Comparison of ENCODE assay signal across 25 cellular contexts in the genomic region with DNA sequence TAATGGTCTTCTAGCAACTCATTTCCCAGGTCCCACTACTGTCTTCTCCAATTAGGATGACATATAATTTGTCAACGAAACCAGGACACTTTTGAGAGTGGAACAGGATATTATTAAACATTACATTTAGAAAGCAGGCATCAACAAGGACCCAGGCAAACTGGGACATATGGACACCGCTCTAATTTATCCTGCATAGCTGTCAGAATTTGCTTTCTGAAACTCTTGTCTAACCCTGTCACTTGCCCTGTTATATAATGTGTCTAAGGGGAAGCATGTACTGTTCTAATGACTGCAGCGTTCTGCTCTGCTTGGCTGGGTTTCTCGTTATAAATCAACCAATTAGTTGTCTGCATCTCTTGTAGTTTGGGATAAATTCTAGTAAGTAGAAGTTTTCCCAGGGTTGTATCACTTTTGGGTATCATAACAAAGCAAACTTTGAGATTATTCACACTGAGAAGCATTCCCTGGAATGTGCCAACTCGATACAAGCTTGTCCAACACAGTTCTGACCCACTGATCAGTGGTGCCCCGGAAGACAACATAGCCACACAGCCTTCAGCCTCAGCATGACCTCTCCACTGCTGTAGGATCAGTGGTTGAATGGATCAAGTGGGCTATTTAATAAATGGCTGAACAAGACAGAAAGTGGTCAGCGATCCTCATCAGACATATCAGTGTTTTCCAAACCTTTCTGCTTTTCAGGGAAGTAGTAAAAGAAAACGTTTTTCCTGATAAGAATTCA.
DNase-seq lines count a peak whose midpoint lies in the region; ATAC-seq, FAIRE-seq and TF ChIP-seq lines count a peak whose summit lies in the region.
"Had no signal": no experiment of that assay in that cellular context is flagged by ENCODE, and none has a peak within 500 bp of the region (broad histone marks: within the 10 kb centered on the region; RNA-seq: fewer than 3 reads in every experiment).

No MANE protein-coding gene starts in this region.

- no peaks in the 10 kb centered on the region for H3K79me2 ChIP-seq in GM12878 (ENCODE audit: control insufficient read depth, insufficient read depth, low read length)
- H3K79me2 ChIP-seq: hepatocyte had no signal

- SMC1A ChIA-PET in GM12878 (lab: Charles Lee; ENCODE audit: uncharacterized antibody, unreplicated experiment), result interaction anchor here (0.6 to 2.9 kb wide), 9 partner anchors 10 to 390 kb away, joined by 3 to 6 read pairs (median 4); no protein-coding TSS in a partner anchor

- CTCF ChIA-PET in GM12878 (lab: Yijun Ruan, JAX), result no interaction called here

- TF ChIP-seq POLR2A in GM12878 (IDR thresholded peaks at IDR 0.05; ENCODE audit: low read depth, low read length), result no peak

- no peak overlapping the region for H2AFZ ChIP-seq in GM12878 (ENCODE audit: control insufficient read depth, low read depth, low read length)
- H2AFZ ChIP-seq: GM23338, hepatocyte had no signal

- H3K27ac ChIP-seq in GM12878 (ENCODE audit: control insufficient read depth, insufficient read depth) (no peak overlapping the region), lower lobe of right lung (no peak overlapping the region)
- H3K27ac ChIP-seq: colonic mucosa, esophagus muscularis mucosa, hepatocyte, left lung had no signal

- peak; percentile 62 for ATAC-seq in GM18858 (IDR thresholded peaks at IDR 0.05; ENCODE audit: unreplicated experiment)
- ATAC-seq in HG02588 (IDR thresholded peaks at IDR 0.05; ENCODE audit: unreplicated experiment), result peak; percentile 44
- peak; percentile 99 for ATAC-seq in GM12878
- ATAC-seq in lower lobe of right lung, result no peak
- ATAC-seq in HG03520 (IDR thresholded peaks at IDR 0.05; ENCODE audit: unreplicated experiment), result no peak
- ATAC-seq: GM23338; left lung; naive thymus-derived CD8-positive, alpha-beta T cell had no signal

- FAIRE-seq in GM12878 (lab: Jason Lieb, UNC), result no peak

- H3K4me2 ChIP-seq in GM12878 (ENCODE audit: control insufficient read depth, insufficient read depth), result no peak overlapping the region
- H3K4me2 ChIP-seq: GM23338, hepatocyte, smooth muscle cell had no signal

- H3K36me3 ChIP-seq in GM12878 (ENCODE audit: control insufficient read depth in 2 of 2, insufficient read depth in 2 of 2, low read length in 1 of 2) (no peaks in the 10 kb centered on the region), lower lobe of right lung (no peaks in the 10 kb centered on the region)
- H3K36me3 ChIP-seq: colonic mucosa, esophagus muscularis mucosa, left lung had no signal

- in situ Hi-C loops in GM12878 (cut with MboI), result no loop called here

- H4K20me1 ChIP-seq in GM12878 (ENCODE audit: control insufficient read depth, insufficient read depth), result no peaks in the 10 kb centered on the region

- H3K4me1 ChIP-seq in GM12878 (ENCODE audit: control insufficient read depth, insufficient read depth, low read length) (no peaks in the 10 kb centered on the region), lower lobe of right lung (no peaks in the 10 kb centered on the region)
- H3K4me1 ChIP-seq: colonic mucosa, esophagus muscularis mucosa, left lung had no signal

- no peak overlapping the region for H3K9ac ChIP-seq in GM12878 (ENCODE audit: control insufficient read depth, insufficient read depth, low read length)

- H3K27me3 ChIP-seq in GM12878 (replicated peaks in 1 of 2; ENCODE audit: control insufficient read depth in 2 of 2, insufficient read depth in 2 of 2, low read length in 1 of 2) (no peaks in the 10 kb centered on the region), lower lobe of right lung (ENCODE audit: low read depth) (no peaks in the 10 kb centered on the region)
- H3K27me3 ChIP-seq: colonic mucosa, esophagus muscularis mucosa, hepatocyte, left lung had no signal

- no peak overlapping the region for H3K4me3 ChIP-seq in GM12878
- no peak overlapping the region for H3K4me3 ChIP-seq in lower lobe of right lung
- H3K4me3 ChIP-seq: colonic mucosa, esophagus muscularis mucosa, GM23338, hepatocyte, left lung, smooth muscle cell had no signal

- DNase-seq in GM12878 (ENCODE audit: low read depth, low spot score) (peak; percentile 44), lower lobe of right lung (no peak), AG08395 (ENCODE audit: low spot score) (no peak)
- DNase-seq in stimulated activated CD4-positive, alpha-beta T cell treated with anti-CD3 and anti-CD28 coated beads, Interleukin-4, amount 100 ng/mL, for 4 hours, result no peak
- DNase-seq: activated CD4-positive, alpha-beta T cell treated with anti-CD3 and anti-CD28 coated beads, Interleukin-2, amount 50 U/mL, for 1 hour; activated naive CD4-positive, alpha-beta T cell treated with anti-CD3 and anti-CD28 coated beads, Interleukin-2, amount 50 U/mL, for 16 hours; amygdala; CD4-positive, alpha-beta memory T cell; colonic mucosa; foreskin melanocyte; IMR-90; left lung; naive thymus-derived CD8-positive, alpha-beta T cell; NCI-H1092 treated with DMSO at 0.1 percent for 48 hours; NCI-H2081 treated with DMSO at 0.1 percent for 48 hours; SHP77 treated with DMSO at 0.1 percent for 48 hours; stimulated activated CD4-positive, alpha-beta T cell treated with anti-CD3 and anti-CD28 coated beads, Interleukin-2, amount 100 ng/mL, for 24 hours; T-helper 9 cell had no signal

- intact Hi-C loops in GM12878 (cut with micrococcal nuclease; ENCODE audit: unreplicated experiment), result loop anchor here (5.0 kb wide), 1 partner anchor 122 kb away; no protein-coding TSS in a partner anchor
- intact Hi-C loops in lower lobe of right lung (cut with DNase I), result no loop called here

- POLR2A ChIA-PET in GM12878 (lab: Charles Lee), result no interaction called here

- TF ChIP-seq RAD21 in GM12878 (IDR thresholded peaks at IDR 0.05; ENCODE audit: insufficient read depth, low read depth, low read length), result no peak

- TF ChIP-seq EP300 in GM12878 (IDR thresholded peaks at IDR 0.05; ENCODE audit: borderline replicate concordance in 1 of 2, control insufficient read depth in 1 of 2, low read depth in 2 of 2, low read length in 2 of 2), result peak in 1 of 2 experiments; percentile 70; a peak in 1 of 4 replicates

- TF ChIP-seq CTCF in GM12878 (IDR thresholded peaks at IDR 0.05 in 2 of 3, conservative IDR thresholded peaks at IDR 0.05 in 1 of 3; ENCODE audit: control insufficient read depth in 2 of 3, extremely low read depth in 1 of 3, insufficient read depth in 1 of 3, low read depth in 3 of 3, low read length in 3 of 3) (no peak), lower lobe of right lung (IDR thresholded peaks at IDR 0.05) (no peak)

- BruUV-seq in GM12878 (replicated peaks; lab: Mats Ljungman, UMichigan), result no TSS peak

- H3K9me3 ChIP-seq in GM12878 (replicated peaks; ENCODE audit: control insufficient read depth, insufficient read depth, low read length) (no peaks in the 10 kb centered on the region), lower lobe of right lung (no peaks in the 10 kb centered on the region)
- H3K9me3 ChIP-seq: colonic mucosa, left lung had no signal

- RAD21 ChIA-PET in GM12878 (lab: Charles Lee; ENCODE audit: unreplicated experiment), result interaction anchor here (1.0 kb wide), 1 partner anchor 21 kb away, joined by 3 read pairs; no protein-coding TSS in a partner anchor

- 5% methylated on average over 8 of the region's 8 CpGs for WGBS in GM12878 (ENCODE audit: insufficient coverage, insufficient replicate concordance, low lambda C conversion rate, missing lambda C conversion rate)

TF ChIP-seq in GM12878, 131 proteins besides CTCF, POLR2A, EP300 and RAD21 (continues in another document):
- TF ChIP-seq, protein P1, sequence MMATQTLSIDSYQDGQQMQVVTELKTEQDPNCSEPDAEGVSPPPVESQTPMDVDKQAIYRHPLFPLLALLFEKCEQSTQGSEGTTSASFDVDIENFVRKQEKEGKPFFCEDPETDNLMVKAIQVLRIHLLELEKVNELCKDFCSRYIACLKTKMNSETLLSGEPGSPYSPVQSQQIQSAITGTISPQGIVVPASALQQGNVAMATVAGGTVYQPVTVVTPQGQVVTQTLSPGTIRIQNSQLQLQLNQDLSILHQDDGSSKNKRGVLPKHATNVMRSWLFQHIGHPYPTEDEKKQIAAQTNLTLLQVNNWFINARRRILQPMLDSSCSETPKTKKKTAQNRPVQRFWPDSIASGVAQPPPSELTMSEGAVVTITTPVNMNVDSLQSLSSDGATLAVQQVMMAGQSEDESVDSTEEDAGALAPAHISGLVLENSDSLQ (IDR thresholded peaks at IDR 0.05), result peak; percentile 41; the same call in 1 of the 2 replicates
- TF ChIP-seq ESRRA (IDR thresholded peaks at IDR 0.05; ENCODE audit: low read length) (no peak), SPI1 (IDR thresholded peaks at IDR 0.05; ENCODE audit: borderline replicate concordance, insufficient read depth, low read depth, low read length) (no peak), MTA3 (IDR thresholded peaks at IDR 0.05; ENCODE audit: borderline replicate concordance, low read length) (no peak), GATAD2B (conservative IDR thresholded peaks at IDR 0.05; ENCODE audit: low read depth) (0 out of 2 replicates have a peak, but pooled peaks have one; percentile 40), IKZF1 (conservative IDR thresholded peaks at IDR 0.05) (peak; percentile 51; the same call in 1 of the 2 replicates), SIN3A (IDR thresholded peaks at IDR 0.05; ENCODE audit: low read depth, low read length) (no peak), EZH2 (IDR thresholded peaks at IDR 0.05; ENCODE audit: borderline replicate concordance, control insufficient read depth, low read depth, low read length) (no peak), NBN (IDR thresholded peaks at IDR 0.05) (0 out of 2 replicates have a peak, but pooled peaks have one; percentile 54), ASH2L (IDR thresholded peaks at IDR 0.05; ENCODE audit: borderline replicate concordance, low read depth) (no peak), MYC (IDR thresholded peaks at IDR 0.05; ENCODE audit: insufficient read depth, insufficient read length, insufficient replicate concordance, low read length, severe bottlenecking) (no peak), RAD51 (IDR thresholded peaks at IDR 0.05) (no peak), RBBP5 (conservative IDR thresholded peaks at IDR 0.05) (no peak), DPF2 (IDR thresholded peaks at IDR 0.05) (peak; percentile 82)
- TF ChIP-seq, protein P2, sequence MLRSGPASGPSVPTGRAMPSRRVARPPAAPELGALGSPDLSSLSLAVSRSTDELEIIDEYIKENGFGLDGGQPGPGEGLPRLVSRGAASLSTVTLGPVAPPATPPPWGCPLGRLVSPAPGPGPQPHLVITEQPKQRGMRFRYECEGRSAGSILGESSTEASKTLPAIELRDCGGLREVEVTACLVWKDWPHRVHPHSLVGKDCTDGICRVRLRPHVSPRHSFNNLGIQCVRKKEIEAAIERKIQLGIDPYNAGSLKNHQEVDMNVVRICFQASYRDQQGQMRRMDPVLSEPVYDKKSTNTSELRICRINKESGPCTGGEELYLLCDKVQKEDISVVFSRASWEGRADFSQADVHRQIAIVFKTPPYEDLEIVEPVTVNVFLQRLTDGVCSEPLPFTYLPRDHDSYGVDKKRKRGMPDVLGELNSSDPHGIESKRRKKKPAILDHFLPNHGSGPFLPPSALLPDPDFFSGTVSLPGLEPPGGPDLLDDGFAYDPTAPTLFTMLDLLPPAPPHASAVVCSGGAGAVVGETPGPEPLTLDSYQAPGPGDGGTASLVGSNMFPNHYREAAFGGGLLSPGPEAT (IDR thresholded peaks at IDR 0.05; ENCODE audit: low read depth), result 0 out of 2 replicates have a peak, but pooled peaks have one; percentile 65

Comparison
In these comparisons a context has a peak if more than half of its experiments do, and no peak if none do; other contexts are left out.
1. ATAC-seq: peak in GM18858 (single experiment), HG02588 (single experiment) and GM12878 (single experiment); none in lower lobe of right lung (0 of 2) and HG03520 (single experiment).